19 cellular contexts compared by ENCODE assay signal in genomic region chr3:149278911-149279310, GRCh38. TPM values are rescaled to one million over a fixed set of nuclear protein-coding genes. Genes with fewer than 3 reads are reported as not detected.
"Had no signal": no experiment of that assay in that cellular context is flagged by ENCODE, and none has a peak within 500 bp of the region (broad histone marks: within the 10 kb centered on the region; RNA-seq: fewer than 3 reads in every experiment).

No MANE protein-coding gene starts in this region.

- H3K36me3 ChIP-seq: gastroesophageal sphincter, neutrophil, right lobe of liver, spleen, transverse colon had no signal

- H3K9me3 ChIP-seq: gastroesophageal sphincter, neutrophil, right lobe of liver, spleen, transverse colon had no signal

- H3K36me3 Mint-ChIP-seq: stimulated activated memory B cell treated with anti-CD40 and anti-IgM and Interleukin-4, amounts not matched to agents 10 μg/mL and 1 μg/mL and 100 μg/mL, for 72 hours had no signal

- H3K27me3 Mint-ChIP-seq: activated naive CD8-positive, alpha-beta T cell treated with anti-CD3 and anti-CD28 coated beads, Interleukin-2, amount 50 U/mL, for 24 hours; progenitor cell of endocrine pancreas; stimulated activated memory B cell treated with anti-CD40 and anti-IgM and Interleukin-4, amounts not matched to agents 10 μg/mL and 1 μg/mL and 100 μg/mL, for 72 hours had no signal

- H3K4me3 Mint-ChIP-seq: activated CD4-positive, alpha-beta memory T cell treated with anti-CD3 and anti-CD28 coated beads, Interleukin-2, amount 10 ng/mL, durations not matched to agents 7 days and 5 days; activated naive CD8-positive, alpha-beta T cell treated with anti-CD3 and anti-CD28 coated beads, Interleukin-2, amount 50 U/mL, for 24 hours; mesothelial cell of epicardium; stimulated activated memory B cell treated with anti-CD40 and anti-IgM and Interleukin-4, amounts not matched to agents 10 μg/mL and 1 μg/mL and 100 μg/mL, for 72 hours had no signal

- H3K9me3 Mint-ChIP-seq: activated CD4-positive, alpha-beta memory T cell treated with anti-CD3 and anti-CD28 coated beads, Interleukin-2, amount 10 ng/mL, durations not matched to agents 7 days and 5 days; activated naive CD8-positive, alpha-beta T cell treated with anti-CD3 and anti-CD28 coated beads, Interleukin-2, amount 50 U/mL, for 24 hours; stimulated activated memory B cell treated with anti-CD40 and anti-IgM and Interleukin-4, amounts not matched to agents 10 μg/mL and 1 μg/mL and 100 μg/mL, for 72 hours had no signal

- H3K4me3 ChIP-seq: gastroesophageal sphincter, right lobe of liver, spleen, transverse colon had no signal

- ATAC-seq: activated naive CD8-positive, alpha-beta T cell treated with anti-CD3 and anti-CD28 coated beads, Interleukin-2, amount 50 U/mL, for 24 hours; gastroesophageal sphincter; stimulated activated memory B cell treated with anti-CD40 and anti-IgM and Interleukin-4, amounts not matched to agents 10 μg/mL and 1 μg/mL and 100 μg/mL, for 72 hours had no signal

- H3K27ac Mint-ChIP-seq: activated CD4-positive, alpha-beta memory T cell treated with anti-CD3 and anti-CD28 coated beads, Interleukin-2, amount 10 ng/mL, durations not matched to agents 7 days and 5 days; activated naive CD8-positive, alpha-beta T cell treated with anti-CD3 and anti-CD28 coated beads, Interleukin-2, amount 50 U/mL, for 24 hours; mesothelial cell of epicardium; progenitor cell of endocrine pancreas; stimulated activated memory B cell treated with anti-CD40 and anti-IgM and Interleukin-4, amounts not matched to agents 10 μg/mL and 1 μg/mL and 100 μg/mL, for 72 hours had no signal

- FAIRE-seq: kidney had no signal

- H3K27ac ChIP-seq: gastroesophageal sphincter, neutrophil, right lobe of liver, spleen, transverse colon had no signal

- DNase-seq: activated CD4-positive, alpha-beta memory T cell treated with anti-CD3 and anti-CD28 coated beads, Interleukin-2, amount 10 ng/mL, durations not matched to agents 7 days and 5 days; activated CD8-positive, alpha-beta memory T cell treated with anti-CD3 and anti-CD28 coated beads, Interleukin-2, amount 50 U/mL, for 4 hours; activated naive CD4-positive, alpha-beta T cell; activated naive CD8-positive, alpha-beta T cell treated with anti-CD3 and anti-CD28 coated beads, Interleukin-2, amount 50 U/mL, for 24 hours; caudate nucleus; cortex of kidney; effector CD8-positive, alpha-beta T cell; kidney; right lobe of liver; spleen; stimulated activated CD4-positive, alpha-beta T cell treated with anti-CD3 and anti-CD28 coated beads, Interleukin-1b, Interleukin-23, amount 100 ng/mL, for 48 hours; substantia nigra; T-helper 9 cell; transverse colon had no signal

- H3K27me3 ChIP-seq: gastroesophageal sphincter, neutrophil, right lobe of liver, spleen, transverse colon had no signal

RNA-seq across cellular contexts. Expression of gene TM4SF18, which starts 54.5 kb away (rescaled TPM):
- total RNA-seq: activated CD4-positive, alpha-beta memory T cell treated with anti-CD3 and anti-CD28 coated beads, Interleukin-2, amount 10 ng/mL, durations not matched to agents 7 days and 5 days; progenitor cell of endocrine pancreas had no signal

RNA-seq across cellular contexts. Expression of gene CP, which starts 57.3 kb away (rescaled TPM):
- total RNA-seq: activated CD4-positive, alpha-beta memory T cell treated with anti-CD3 and anti-CD28 coated beads, Interleukin-2, amount 10 ng/mL, durations not matched to agents 7 days and 5 days had no signal
